2 cellular contexts compared by ENCODE assay signal in genomic region chr13:25347156-25347555, GRCh38.
TF ChIP-seq lines count a peak whose summit lies in the region.

No MANE protein-coding gene starts in this region.

TF ChIP-seq in GM23338, 12 proteins besides CTCF, POLR2A, EP300 and RAD21:
- TF ChIP-seq ETS1 (IDR thresholded peaks at IDR 0.05) (no peak), ZNF462 (CRISPR knock-in tag; IDR thresholded peaks at IDR 0.05) (no peak), EZH2 (IDR thresholded peaks at IDR 0.05; ENCODE audit: low read depth, unreplicated experiment) (no peak), ZNF114 (CRISPR knock-in tag; IDR thresholded peaks at IDR 0.05) (no peak), EZH2phosphoT487 (IDR thresholded peaks at IDR 0.05; ENCODE audit: unreplicated experiment) (no peak), JUNB (IDR thresholded peaks at IDR 0.05; ENCODE audit: unreplicated experiment) (no peak), ZNF331 (CRISPR knock-in tag; IDR thresholded peaks at IDR 0.05; ENCODE audit: low read depth) (no peak), CREB1 (CRISPR knock-in tag; IDR thresholded peaks at IDR 0.05; ENCODE audit: low read depth) (no peak), REST (IDR thresholded peaks at IDR 0.05; ENCODE audit: unreplicated experiment) (no peak), STAT1 (IDR thresholded peaks at IDR 0.05; ENCODE audit: unreplicated experiment) (no peak), NANOG (IDR thresholded peaks at IDR 0.05; ENCODE audit: borderline replicate concordance) (no peak), POLR2AphosphoS5 (IDR thresholded peaks at IDR 0.05; ENCODE audit: low read depth) (no peak)

TF ChIP-seq in IMR-90, 13 proteins besides CTCF, POLR2A, EP300 and RAD21:
- TF ChIP-seq FOS (IDR thresholded peaks at IDR 0.05; ENCODE audit: low read depth, low read length) (no peak), SMC3 (IDR thresholded peaks at IDR 0.05; ENCODE audit: low read depth, low read length) (no peak), NFE2L2 (IDR thresholded peaks at IDR 0.05; ENCODE audit: low read depth, low read length) (no peak), USF2 (IDR thresholded peaks at IDR 0.05; ENCODE audit: low read depth, low read length) (no peak), BHLHE40 (IDR thresholded peaks at IDR 0.05; ENCODE audit: low read depth, low read length) (no peak), RCOR1 (IDR thresholded peaks at IDR 0.05; ENCODE audit: insufficient replicate concordance, low read length) (no peak), ELK1 (IDR thresholded peaks at IDR 0.05; ENCODE audit: borderline replicate concordance, low read depth, low read length) (no peak), CHD1 (IDR thresholded peaks at IDR 0.05; ENCODE audit: low read depth, low read length) (no peak), CEBPB (IDR thresholded peaks at IDR 0.05; ENCODE audit: low read depth, low read length) (no peak), RFX5 (IDR thresholded peaks at IDR 0.05; ENCODE audit: low read depth, low read length) (no peak)
